12 cellular contexts compared by ENCODE assay signal in genomic region chr13:36154567-36155231, GRCh38. TPM values are rescaled to one million over a fixed set of nuclear protein-coding genes. Genes with fewer than 3 reads are reported as not detected.
DNase-seq lines count a peak whose midpoint lies in the region; ATAC-seq and TF ChIP-seq lines count a peak whose summit lies in the region.
"Had no signal": no experiment of that assay in that cellular context is flagged by ENCODE, and none has a peak within 500 bp of the region (broad histone marks: within the 10 kb centered on the region; RNA-seq: fewer than 3 reads in every experiment).

No MANE protein-coding gene starts in this region.

- H2BK120ac ChIP-seq in trophoblast cell (ENCODE audit: insufficient read depth, low read length, poor library complexity): no peak overlapping the region

- no peaks in the 10 kb centered on the region for H3K36me3 Mint-ChIP-seq in effector memory CD8-positive, alpha-beta T cell (ENCODE audit: insufficient read depth)

- H2BK12ac ChIP-seq in trophoblast cell (ENCODE audit: low read length): no peak overlapping the region

- H3K4me3 ChIP-seq in astrocyte of the spinal cord (ENCODE audit: low read depth, low read length) (no peak overlapping the region), iPS-11a (ENCODE audit: low read depth, low read length) (peak overlapping the region; percentile 13), trophoblast cell (ENCODE audit: low read depth, low read length) (no peak overlapping the region), PC-9 (no peak overlapping the region), body of pancreas (no peak overlapping the region)
- H3K4me3 ChIP-seq: cardiac muscle cell had no signal

- no peak overlapping the region for H3K4me3 Mint-ChIP-seq in effector memory CD8-positive, alpha-beta T cell

- H4K12ac ChIP-seq in trophoblast cell (ENCODE audit: low read depth, low read length): no peak overlapping the region

- no peak overlapping the region for H3K27ac Mint-ChIP-seq in effector memory CD8-positive, alpha-beta T cell

- H3K4me1 ChIP-seq in trophoblast cell (ENCODE audit: control insufficient read depth in 1 of 2, insufficient read depth in 2 of 2, low read length in 2 of 2) (peaks cover 0 to 3% of the 10 kb centered on the region in 2 experiments), PC-9 (replicated peaks; ENCODE audit: insufficient read depth) (peaks cover 22% of the 10 kb centered on the region), body of pancreas (peaks cover 8% of the 10 kb centered on the region)

- no CpG with 5 or more reads among the region's 34 CpGs for WGBS in trophoblast cell (ENCODE audit: extremely low coverage, insufficient coverage, insufficient read length)
- WGBS in body of pancreas, 2 donors: 30 to 39% methylated on average over 12 to 34 of the region's 34 CpGs

- DNase-seq in COLO668 (lab: John Stamatoyannopoulos, UW; ENCODE audit: unreplicated experiment): peak; percentile 40
- DNase-seq in astrocyte of the spinal cord (ENCODE audit: low read depth, low spot score): peak; percentile 40
- no peak for DNase-seq in trophoblast cell
- DNase-seq in effector memory CD8-positive, alpha-beta T cell: no peak
- DNase-seq in PC-9: no peak
- DNase-seq in body of pancreas: no peak
- DNase-seq: GF-D8, NCI-H1694 had no signal

- H3K4me1 Mint-ChIP-seq in effector memory CD8-positive, alpha-beta T cell (ENCODE audit: low read depth in 2 of 2): no peaks in the 10 kb centered on the region

- no peak for TF ChIP-seq CTCF in astrocyte of the spinal cord (IDR thresholded peaks at IDR 0.05; ENCODE audit: low read depth, low read length)
- no peak for TF ChIP-seq CTCF in PC-9 (conservative IDR thresholded peaks at IDR 0.05)
- TF ChIP-seq CTCF in body of pancreas (IDR thresholded peaks at IDR 0.05): no peak

- POLR2A ChIA-PET in PC-9 (lab: Charles Lee; ENCODE audit: unreplicated experiment): no interaction called here

- H2AK5ac ChIP-seq in trophoblast cell (ENCODE audit: low read length): no peak overlapping the region

- H3K9ac ChIP-seq in trophoblast cell (ENCODE audit: low read length): no peak overlapping the region

- peaks cover 0 to 13% of the 10 kb centered on the region in 2 donors for H3K9me3 Mint-ChIP-seq in effector memory CD8-positive, alpha-beta T cell

- ATAC-seq in HG03354 (IDR thresholded peaks at IDR 0.05; ENCODE audit: poor library complexity, severe bottlenecking, unreplicated experiment) (no peak), body of pancreas (no peak)
- no peak for ATAC-seq in effector memory CD8-positive, alpha-beta T cell (replicated peaks)

- CTCF ChIA-PET in PC-9 (lab: Charles Lee): no interaction called here

- no peak for TF ChIP-seq POLR2A in body of pancreas (IDR thresholded peaks at IDR 0.05)

- H3K27ac ChIP-seq in trophoblast cell (ENCODE audit: low read depth, low read length) (no peak overlapping the region), PC-9 (no peak overlapping the region), body of pancreas (no peak overlapping the region)
- H3K27ac ChIP-seq: cardiac muscle cell had no signal

- H3K27me3 Mint-ChIP-seq in effector memory CD8-positive, alpha-beta T cell: no peaks in the 10 kb centered on the region

- no peaks in the 10 kb centered on the region for H3K79me1 ChIP-seq in trophoblast cell (ENCODE audit: low read length)

- no peak overlapping the region for H2AFZ ChIP-seq in trophoblast cell (ENCODE audit: insufficient read depth, low read length, poor library complexity)
- no peak overlapping the region for H2AFZ ChIP-seq in PC-9

- no peak overlapping the region for H3K23ac ChIP-seq in trophoblast cell (ENCODE audit: low read length)

- H3K14ac ChIP-seq in trophoblast cell (ENCODE audit: low read length): no peak overlapping the region

- intact Hi-C loops in PC-9 (cut with micrococcal nuclease; ENCODE audit: unreplicated experiment): no loop called here
- intact Hi-C loops in body of pancreas (cut with DNase I): no loop called here

- H2BK5ac ChIP-seq in trophoblast cell (ENCODE audit: low read depth, low read length, poor library complexity): no peak overlapping the region

- H3K9me3 ChIP-seq in trophoblast cell (ENCODE audit: insufficient read depth, low read depth, low read length) (no peaks in the 10 kb centered on the region), PC-9 (ENCODE audit: insufficient read depth, low read depth) (0 out of 2 replicates have a peak, but pooled peaks cover 5% of the 10 kb centered on the region), body of pancreas (no peaks in the 10 kb centered on the region)

- peak overlapping the region; percentile 31 for H3K4me2 ChIP-seq in trophoblast cell (ENCODE audit: low read length)
- H3K4me2 ChIP-seq in PC-9: no peak overlapping the region

- H3K79me2 ChIP-seq in trophoblast cell (ENCODE audit: control insufficient read depth, insufficient read depth, low read length, poor library complexity): no peaks in the 10 kb centered on the region
- no peaks in the 10 kb centered on the region for H3K79me2 ChIP-seq in PC-9 (ENCODE audit: low read depth)

- H3K27me3 ChIP-seq in trophoblast cell (ENCODE audit: insufficient read depth, low read length): peaks cover 2% of the 10 kb centered on the region
- H3K27me3 ChIP-seq in PC-9 (ENCODE audit: insufficient read depth, low read depth): no peaks in the 10 kb centered on the region
- no peaks in the 10 kb centered on the region for H3K27me3 ChIP-seq in body of pancreas

- H4K8ac ChIP-seq in trophoblast cell (ENCODE audit: low read depth, low read length): no peak overlapping the region

- H3K18ac ChIP-seq in trophoblast cell (ENCODE audit: low read length): no peak overlapping the region

- in situ Hi-C loops in astrocyte of the spinal cord (cut with HindIII; ENCODE audit: low sequenced_read_pairs): no loop called here

- no peaks in the 10 kb centered on the region for H4K20me1 ChIP-seq in PC-9 (ENCODE audit: insufficient read depth)

- H4K91ac ChIP-seq in trophoblast cell (ENCODE audit: low read depth, low read length): no peak overlapping the region

- peaks cover 8% of the 10 kb centered on the region; the same call in 1 of the 2 replicates for H3F3A ChIP-seq in PC-9 (ENCODE audit: insufficient read depth, low read depth)

- H3K36me3 ChIP-seq in trophoblast cell (ENCODE audit: control insufficient read depth in 1 of 2, insufficient read depth in 2 of 2, low read length in 2 of 2) (no peaks in the 10 kb centered on the region), PC-9 (ENCODE audit: low read depth) (no peaks in the 10 kb centered on the region), body of pancreas (replicated peaks in 1 of 2; ENCODE audit: insufficient read depth in 1 of 2, low read depth in 2 of 2) (no peaks in the 10 kb centered on the region)
- H3K36me3 ChIP-seq: cardiac muscle cell had no signal

- no TSS peak for BruUV-seq in PC-9 (replicated peaks; lab: Mats Ljungman, UMichigan)

- H3K4ac ChIP-seq in trophoblast cell (ENCODE audit: low read depth, low read length): no peak overlapping the region

- no peaks in the 10 kb centered on the region for H3K9me2 ChIP-seq in PC-9 (ENCODE audit: insufficient read depth)

RNA-seq across cellular contexts. Expression of gene DCLK1, which starts 23.5 kb away (rescaled TPM):
- polyA plus RNA-seq in trophoblast cell (2013): 0.96 and 1.0 TPM in 2 replicates
- total RNA-seq in PC-9 (2021) (1.3 and 1.4 TPM in 2 replicates), body of pancreas (1 to 10 TPM; 2.6 to 8.6 TPM)
- total RNA-seq: OCI-LY7 had no signal
- polyA plus RNA-seq: cardiac muscle cell had no signal

RNA-seq across cellular contexts. Expression of gene SOHLH2, which starts 59.7 kb away (rescaled TPM):
- 2.0 and 2.4 TPM in 2 replicates for polyA plus RNA-seq in trophoblast cell (2013)
- total RNA-seq in PC-9 (2021) (1.4 and 2.3 TPM in 2 replicates), body of pancreas (not detected)
- total RNA-seq: OCI-LY7 had no signal

Comparison
In these comparisons a context has a peak if more than half of its experiments do, and no peak if none do; other contexts are left out.
1. DNase-seq: peak in COLO668 (single experiment) and astrocyte of the spinal cord (single experiment); none in trophoblast cell (0 of 2), effector memory CD8-positive, alpha-beta T cell (0 of 3), PC-9 (0 of 2) and body of pancreas (0 of 4).